ENCODE assay signal across 7 cellular contexts in genomic region chr17:83198366-83199341, GRCh38.
DNase-seq lines count a peak whose midpoint lies in the region; ATAC-seq and TF ChIP-seq lines count a peak whose summit lies in the region.

No MANE protein-coding gene starts in this region.

- CTCF ChIA-PET in IMR-90 (lab: Yijun Ruan, JAX), result no interaction called here

- H2BK15ac ChIP-seq in IMR-90 (ENCODE audit: low read depth, low read length), result no peak overlapping the region; the same call in 2 of the 3 replicates

- H3K27ac Mint-ChIP-seq in T-helper 1 cell treated with Interleukin-12 subunit alpha and Interleukin-12 subunit beta and Interleukin-4 antibody, amounts not matched to agents 30 μg/mL and 1 μg/mL, for 36 hours, result peak overlapping the region; percentile 98

- H2AK5ac ChIP-seq in IMR-90 (ENCODE audit: low read depth, low read length), result no peak overlapping the region

- H3K79me1 ChIP-seq in IMR-90 (ENCODE audit: low read depth in 1 of 2, low read length in 2 of 2), result no peaks in the 10 kb centered on the region

- H4K91ac ChIP-seq in IMR-90 (ENCODE audit: insufficient read depth, low read depth, low read length), result no peak overlapping the region

- in situ Hi-C loops in IMR-90 (cut with MboI; ENCODE audit: low sequenced_read_pairs), result no loop called here

- WGBS in IMR-90 (ENCODE audit: extremely low coverage in 2 of 2, insufficient read length in 1 of 2), 2 experiments, result 89% methylated on average over 11 of the region's 27 CpGs; no CpG with 5 or more reads in 1 of the 2 experiments

- H3K4me1 ChIP-seq in IMR-90 (ENCODE audit: control insufficient read depth, insufficient read depth, low read length) (peaks cover 18% of the 10 kb centered on the region), skeletal muscle satellite cell (ENCODE audit: control insufficient read depth, insufficient read depth, low read length) (peaks cover 87% of the 10 kb centered on the region)

- H3K4me3 ChIP-seq in IMR-90 (ENCODE audit: insufficient read depth, low read depth, low read length) (no peak overlapping the region), skeletal muscle satellite cell (ENCODE audit: low read length) (peak overlapping the region; percentile 40)

- no peak overlapping the region for H2AFZ ChIP-seq in IMR-90 (replicated peaks; ENCODE audit: low read length, poor library complexity)

- H3K9me3 ChIP-seq in IMR-90 (ENCODE audit: control insufficient read depth, insufficient read depth, low read length) (no peaks in the 10 kb centered on the region; the same call in 1 of the 2 replicates), skeletal muscle satellite cell (replicated peaks; ENCODE audit: low read length) (no peaks in the 10 kb centered on the region)

- H3K27me3 Mint-ChIP-seq in T-helper 1 cell treated with Interleukin-12 subunit alpha and Interleukin-12 subunit beta and Interleukin-4 antibody, amounts not matched to agents 30 μg/mL and 1 μg/mL, for 36 hours (ENCODE audit: low read depth), result no peaks in the 10 kb centered on the region

- H2BK5ac ChIP-seq in IMR-90 (ENCODE audit: low read depth, low read length, poor library complexity, severe bottlenecking), result no peak overlapping the region

- H3K36me3 ChIP-seq in IMR-90 (ENCODE audit: control insufficient read depth, insufficient read depth, low read length) (no peaks in the 10 kb centered on the region), skeletal muscle satellite cell (ENCODE audit: insufficient read depth, low read length) (no peaks in the 10 kb centered on the region)

- H3K9me1 ChIP-seq in IMR-90 (ENCODE audit: insufficient read depth, low read length), result peaks cover 14% of the 10 kb centered on the region; the same call in 1 of the 2 replicates

- DNase-seq in IMR-90 (no peak), Right ventricle myocardium inferior (ENCODE audit: missing footprints) (peak; percentile 64), HUDEP-2 (lab: John Stamatoyannopoulos, UW; ENCODE audit: unreplicated experiment in 76 of 76) (no peak), T1000 (lab: John Stamatoyannopoulos, UW) (no peak)

- H2BK20ac ChIP-seq in IMR-90 (ENCODE audit: low read depth, low read length), result no peak overlapping the region

- dilution Hi-C loops in IMR-90 (cut with HindIII; ENCODE audit: low sequenced_read_pairs, unreplicated experiment), result no loop called here

- H3K9me3 Mint-ChIP-seq in T-helper 1 cell treated with Interleukin-12 subunit alpha and Interleukin-12 subunit beta and Interleukin-4 antibody, amounts not matched to agents 30 μg/mL and 1 μg/mL, for 36 hours, result no peaks in the 10 kb centered on the region

- H3K27me3 ChIP-seq in IMR-90 (ENCODE audit: control insufficient read depth, insufficient read depth, low read length), result peaks cover 3% of the 10 kb centered on the region; the same call in 1 of the 2 replicates
- H3K27me3 ChIP-seq in skeletal muscle satellite cell (ENCODE audit: control insufficient read depth, insufficient read depth, low read length), result no peaks in the 10 kb centered on the region

- no peaks in the 10 kb centered on the region for H4K20me1 ChIP-seq in IMR-90 (ENCODE audit: insufficient read depth, low read length)

- TF ChIP-seq CTCF in IMR-90 (conservative IDR thresholded peaks at IDR 0.05; ENCODE audit: low read depth, low read length), result no peak

- H3K4me3 Mint-ChIP-seq in T-helper 1 cell treated with Interleukin-12 subunit alpha and Interleukin-12 subunit beta and Interleukin-4 antibody, amounts not matched to agents 30 μg/mL and 1 μg/mL, for 36 hours, result peak overlapping the region; percentile 83

- no peak overlapping the region for H3K4me2 ChIP-seq in IMR-90 (ENCODE audit: low read depth, low read length)
- H3K4me2 ChIP-seq in skeletal muscle satellite cell (ENCODE audit: low read length), result peak overlapping the region; percentile 68

- no peak overlapping the region for H3K9ac ChIP-seq in IMR-90 (ENCODE audit: low read depth, low read length)
- peak overlapping the region; percentile 83 for H3K9ac ChIP-seq in skeletal muscle satellite cell (ENCODE audit: low read depth, low read length)

- H3K18ac ChIP-seq in IMR-90 (ENCODE audit: low read depth, low read length), result no peak overlapping the region

- TF ChIP-seq POLR2A in IMR-90 (IDR thresholded peaks at IDR 0.05; ENCODE audit: low read depth, low read length), result no peak

- no peak overlapping the region; the same call in 1 of the 2 replicates for H3K4ac ChIP-seq in IMR-90 (ENCODE audit: low read depth, low read length)

- H3K4me1 Mint-ChIP-seq in T-helper 1 cell treated with Interleukin-12 subunit alpha and Interleukin-12 subunit beta and Interleukin-4 antibody, amounts not matched to agents 30 μg/mL and 1 μg/mL, for 36 hours (ENCODE audit: low read depth), result peaks cover 50% of the 10 kb centered on the region

- no peak overlapping the region for H4K8ac ChIP-seq in IMR-90 (ENCODE audit: low read depth in 2 of 2, low read length in 2 of 2)

- TF ChIP-seq RAD21 in IMR-90 (IDR thresholded peaks at IDR 0.05; ENCODE audit: low read length), result no peak

- no peak overlapping the region for H4K5ac ChIP-seq in IMR-90 (ENCODE audit: low read depth, low read length)

- H3K14ac ChIP-seq in IMR-90 (replicated peaks; ENCODE audit: low read depth, low read length), result no peak overlapping the region

- H3K56ac ChIP-seq in IMR-90 (ENCODE audit: extremely low read depth, insufficient read depth, low read length), result no peak overlapping the region

- peak overlapping the region; percentile 26 for H2AK9ac ChIP-seq in IMR-90 (replicated peaks; ENCODE audit: low read depth, low read length, poor library complexity)

- no TSS peak for BruUV-seq in IMR-90 (replicated peaks; lab: Mats Ljungman, UMichigan)

- H3K23ac ChIP-seq in IMR-90 (ENCODE audit: low read depth, low read length), result no peak overlapping the region

- intact Hi-C loops in IMR-90 (cut with micrococcal nuclease) (no loop called here), Right ventricle myocardium inferior (cut with DNase I) (no loop called here)

- POLR2A ChIA-PET in IMR-90 (lab: Charles Lee; ENCODE audit: unreplicated experiment), result no interaction called here

- H3K36me3 Mint-ChIP-seq in T-helper 1 cell treated with Interleukin-12 subunit alpha and Interleukin-12 subunit beta and Interleukin-4 antibody, amounts not matched to agents 30 μg/mL and 1 μg/mL, for 36 hours (ENCODE audit: low read depth), result no peaks in the 10 kb centered on the region

- ATAC-seq in IMR-90 (ENCODE audit: low read depth) (no peak), Right ventricle myocardium inferior (no peak), HG03571 (IDR thresholded peaks at IDR 0.05; ENCODE audit: unreplicated experiment) (no peak)

- no peak overlapping the region for H2BK120ac ChIP-seq in IMR-90 (ENCODE audit: low read depth, low read length)

- no peak overlapping the region for H3K27ac ChIP-seq in IMR-90 (ENCODE audit: insufficient read depth, low read length)

TF ChIP-seq in IMR-90, 13 proteins besides CTCF, POLR2A, EP300 and RAD21:
- TF ChIP-seq MXI1 (IDR thresholded peaks at IDR 0.05; ENCODE audit: borderline replicate concordance, low read depth, low read length), result no peak
- no peak for TF ChIP-seq CHD1 (IDR thresholded peaks at IDR 0.05; ENCODE audit: low read depth, low read length)
- TF ChIP-seq MAZ (IDR thresholded peaks at IDR 0.05; ENCODE audit: borderline replicate concordance, low read depth, low read length), result no peak
- no peak for TF ChIP-seq RCOR1 (IDR thresholded peaks at IDR 0.05; ENCODE audit: insufficient replicate concordance, low read length)
- TF ChIP-seq, protein P1, sequence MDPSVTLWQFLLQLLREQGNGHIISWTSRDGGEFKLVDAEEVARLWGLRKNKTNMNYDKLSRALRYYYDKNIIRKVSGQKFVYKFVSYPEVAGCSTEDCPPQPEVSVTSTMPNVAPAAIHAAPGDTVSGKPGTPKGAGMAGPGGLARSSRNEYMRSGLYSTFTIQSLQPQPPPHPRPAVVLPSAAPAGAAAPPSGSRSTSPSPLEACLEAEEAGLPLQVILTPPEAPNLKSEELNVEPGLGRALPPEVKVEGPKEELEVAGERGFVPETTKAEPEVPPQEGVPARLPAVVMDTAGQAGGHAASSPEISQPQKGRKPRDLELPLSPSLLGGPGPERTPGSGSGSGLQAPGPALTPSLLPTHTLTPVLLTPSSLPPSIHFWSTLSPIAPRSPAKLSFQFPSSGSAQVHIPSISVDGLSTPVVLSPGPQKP (IDR thresholded peaks at IDR 0.05; ENCODE audit: borderline replicate concordance, low read depth, low read length), result no peak
- no peak for TF ChIP-seq NFE2L2 (IDR thresholded peaks at IDR 0.05; ENCODE audit: low read depth, low read length)
- TF ChIP-seq USF2 (IDR thresholded peaks at IDR 0.05; ENCODE audit: low read depth, low read length), result no peak
- TF ChIP-seq SMC3 (IDR thresholded peaks at IDR 0.05; ENCODE audit: low read depth, low read length), result no peak
- TF ChIP-seq MAFK (IDR thresholded peaks at IDR 0.05; ENCODE audit: low read depth, low read length), result no peak
- no peak for TF ChIP-seq FOS (IDR thresholded peaks at IDR 0.05; ENCODE audit: low read depth, low read length)
- no peak for TF ChIP-seq BHLHE40 (IDR thresholded peaks at IDR 0.05; ENCODE audit: low read depth, low read length)
- no peak for TF ChIP-seq CEBPB (IDR thresholded peaks at IDR 0.05; ENCODE audit: low read depth, low read length)
- TF ChIP-seq RFX5 (IDR thresholded peaks at IDR 0.05; ENCODE audit: low read depth, low read length), result no peak
